In the genomic region with DNA sequence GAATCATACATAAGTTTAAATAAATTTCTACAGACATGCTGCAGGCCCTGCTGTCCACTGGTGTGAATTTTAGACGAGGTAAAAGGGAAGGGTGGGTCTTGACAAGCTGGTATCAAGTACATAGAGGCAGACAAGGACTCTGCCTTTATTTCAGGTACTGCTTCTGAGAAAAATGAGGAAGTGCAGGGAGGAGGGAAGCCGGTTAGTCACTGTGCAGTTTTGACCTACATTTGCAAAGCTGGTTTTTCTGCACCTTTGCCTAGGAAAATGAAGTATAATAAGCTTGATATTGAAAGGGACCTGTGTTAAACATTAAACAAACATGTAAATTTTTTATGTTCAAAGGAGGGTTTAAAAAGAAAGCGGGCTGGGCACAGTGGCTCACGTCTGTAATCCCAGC, we compare ENCODE assay signal across 14 cellular contexts. TPM values are rescaled to one million over a fixed set of nuclear protein-coding genes. Genes with fewer than 3 reads are reported as not detected.
DNase-seq lines count a peak whose midpoint lies in the region; ATAC-seq and TF ChIP-seq lines count a peak whose summit lies in the region.
"Had no signal": no experiment of that assay in that cellular context is flagged by ENCODE, and none has a peak within 500 bp of the region (broad histone marks: within the 10 kb centered on the region; RNA-seq: fewer than 3 reads in every experiment).

No MANE protein-coding gene starts in this region.

- H3K4me3 ChIP-seq in esophagus squamous epithelium (no peak overlapping the region), upper lobe of right lung (no peak overlapping the region)
- H3K4me3 ChIP-seq: hepatocyte, SJCRH30 had no signal

- 21 to 27% methylated on average over 4 of the region's 4 CpGs for WGBS in esophagus squamous epithelium, 2 donors

- no peak for TF ChIP-seq CTCF in esophagus squamous epithelium (IDR thresholded peaks at IDR 0.05)
- TF ChIP-seq CTCF in upper lobe of right lung (IDR thresholded peaks at IDR 0.05): no peak

- intact Hi-C loops in esophagus squamous epithelium (cut with DNase I): no loop called here
- intact Hi-C loops in upper lobe of right lung (cut with DNase I): no loop called here

- H3K9me3 ChIP-seq in esophagus squamous epithelium (no peaks in the 10 kb centered on the region), upper lobe of right lung (no peaks in the 10 kb centered on the region)
- H3K9me3 ChIP-seq: SJCRH30 had no signal

- H3K36me3 ChIP-seq in esophagus squamous epithelium (no peaks in the 10 kb centered on the region), upper lobe of right lung (no peaks in the 10 kb centered on the region)
- H3K36me3 ChIP-seq: SJCRH30 had no signal

- H3K9me3 Mint-ChIP-seq in activated naive CD4-positive, alpha-beta T cell treated with anti-CD3 and anti-CD28 coated beads, Interleukin-2, amount 10 ng/mL, durations not matched to agents 7 days and 5 days: peaks cover 11% of the 10 kb centered on the region

- H3K27ac ChIP-seq in esophagus squamous epithelium (peak overlapping the region in 3 of 4 donors; percentile 49 to 63 (median 58)), upper lobe of right lung (no peak overlapping the region)
- H3K27ac ChIP-seq: hepatocyte, SJCRH30 had no signal

- peaks cover 22% of the 10 kb centered on the region for H3K36me3 Mint-ChIP-seq in activated naive CD4-positive, alpha-beta T cell treated with anti-CD3 and anti-CD28 coated beads, Interleukin-2, amount 10 ng/mL, durations not matched to agents 7 days and 5 days

- CTCF ChIA-PET in activated naive CD4-positive, alpha-beta T cell treated with anti-CD3 and anti-CD28 coated beads, Interleukin-2, amount 10 ng/mL, durations not matched to agents 7 days and 5 days (lab: Charles Lee): no interaction called here

- ATAC-seq in upper lobe of right lung (peak; percentile 73), GM21576 (IDR thresholded peaks at IDR 0.05; ENCODE audit: unreplicated experiment) (no peak)
- ATAC-seq: stimulated activated naive CD8-positive, alpha-beta T cell treated with anti-CD3 and anti-CD28 coated beads, Interleukin-15, Interleukin-2, amounts not matched to agents 100 U/mL and 50 U/mL, for 24 hours had no signal

- H3K27me3 ChIP-seq in esophagus squamous epithelium (no peaks in the 10 kb centered on the region), upper lobe of right lung (no peaks in the 10 kb centered on the region)
- H3K27me3 ChIP-seq: hepatocyte, SJCRH30 had no signal

- H3K4me3 Mint-ChIP-seq in activated naive CD4-positive, alpha-beta T cell treated with anti-CD3 and anti-CD28 coated beads, Interleukin-2, amount 10 ng/mL, durations not matched to agents 7 days and 5 days: no peak overlapping the region

- peaks cover 0 to 28% (median 0%) of the 10 kb centered on the region in 3 donors for H3K4me1 ChIP-seq in esophagus squamous epithelium
- H3K4me1 ChIP-seq in upper lobe of right lung: no peaks in the 10 kb centered on the region
- H3K4me1 ChIP-seq: SJCRH30 had no signal

- TF ChIP-seq POLR2A in esophagus squamous epithelium (IDR thresholded peaks at IDR 0.05): no peak

- peak overlapping the region; percentile 67 for H3K27ac Mint-ChIP-seq in activated naive CD4-positive, alpha-beta T cell treated with anti-CD3 and anti-CD28 coated beads, Interleukin-2, amount 10 ng/mL, durations not matched to agents 7 days and 5 days

- peaks cover 41% of the 10 kb centered on the region for H3K4me1 Mint-ChIP-seq in activated naive CD4-positive, alpha-beta T cell treated with anti-CD3 and anti-CD28 coated beads, Interleukin-2, amount 10 ng/mL, durations not matched to agents 7 days and 5 days

- H3K27me3 Mint-ChIP-seq in activated naive CD4-positive, alpha-beta T cell treated with anti-CD3 and anti-CD28 coated beads, Interleukin-2, amount 10 ng/mL, durations not matched to agents 7 days and 5 days: no peaks in the 10 kb centered on the region

- DNase-seq in activated naive CD4-positive, alpha-beta T cell treated with anti-CD3 and anti-CD28 coated beads, Interleukin-2, amount 10 ng/mL, durations not matched to agents 7 days and 5 days: no peak
- DNase-seq in activated naive CD4-positive, alpha-beta T cell (lab: John Stamatoyannopoulos, UW): no peak
- DNase-seq in SKM-1 (lab: John Stamatoyannopoulos, UW; ENCODE audit: unreplicated experiment) (peak; percentile 53), esophagus squamous epithelium (lab: John Stamatoyannopoulos, UW) (no peak), upper lobe of right lung (no peak), T1000 (lab: John Stamatoyannopoulos, UW) (no peak), D341Med (ENCODE audit: low spot score) (no peak)
- DNase-seq: activated effector memory CD4-positive, alpha-beta T cell treated with anti-CD3 and anti-CD28 coated beads, Interleukin-2, amount 50 U/mL, for 16 hours; NCI-H1092; SJCRH30; stimulated activated naive CD8-positive, alpha-beta T cell treated with anti-CD3 and anti-CD28 coated beads, Interleukin-15, Interleukin-2, amounts not matched to agents 100 U/mL and 50 U/mL, for 24 hours had no signal

RNA-seq across cellular contexts. Expression of gene TMEM45B, which starts 24.6 kb away (rescaled TPM):
- total RNA-seq in esophagus squamous epithelium: 100 to 1,000 TPM in 2 of 4 donors, 10 to 100 TPM in 2; 30.1 to 127 (median 92.9) TPM
- 16.4 TPM for total RNA-seq in upper lobe of right lung
- total RNA-seq: G401, SJCRH30 had no signal

RNA-seq across cellular contexts. Expression of gene NFRKB, which starts 55.1 kb away (rescaled TPM):
- total RNA-seq in esophagus squamous epithelium (10 to 100 TPM; 18.2 to 35.9 (median 23.8) TPM), upper lobe of right lung (22.3 TPM)
